Comparison of ENCODE assay signal across 21 cellular contexts in the genomic region with DNA sequence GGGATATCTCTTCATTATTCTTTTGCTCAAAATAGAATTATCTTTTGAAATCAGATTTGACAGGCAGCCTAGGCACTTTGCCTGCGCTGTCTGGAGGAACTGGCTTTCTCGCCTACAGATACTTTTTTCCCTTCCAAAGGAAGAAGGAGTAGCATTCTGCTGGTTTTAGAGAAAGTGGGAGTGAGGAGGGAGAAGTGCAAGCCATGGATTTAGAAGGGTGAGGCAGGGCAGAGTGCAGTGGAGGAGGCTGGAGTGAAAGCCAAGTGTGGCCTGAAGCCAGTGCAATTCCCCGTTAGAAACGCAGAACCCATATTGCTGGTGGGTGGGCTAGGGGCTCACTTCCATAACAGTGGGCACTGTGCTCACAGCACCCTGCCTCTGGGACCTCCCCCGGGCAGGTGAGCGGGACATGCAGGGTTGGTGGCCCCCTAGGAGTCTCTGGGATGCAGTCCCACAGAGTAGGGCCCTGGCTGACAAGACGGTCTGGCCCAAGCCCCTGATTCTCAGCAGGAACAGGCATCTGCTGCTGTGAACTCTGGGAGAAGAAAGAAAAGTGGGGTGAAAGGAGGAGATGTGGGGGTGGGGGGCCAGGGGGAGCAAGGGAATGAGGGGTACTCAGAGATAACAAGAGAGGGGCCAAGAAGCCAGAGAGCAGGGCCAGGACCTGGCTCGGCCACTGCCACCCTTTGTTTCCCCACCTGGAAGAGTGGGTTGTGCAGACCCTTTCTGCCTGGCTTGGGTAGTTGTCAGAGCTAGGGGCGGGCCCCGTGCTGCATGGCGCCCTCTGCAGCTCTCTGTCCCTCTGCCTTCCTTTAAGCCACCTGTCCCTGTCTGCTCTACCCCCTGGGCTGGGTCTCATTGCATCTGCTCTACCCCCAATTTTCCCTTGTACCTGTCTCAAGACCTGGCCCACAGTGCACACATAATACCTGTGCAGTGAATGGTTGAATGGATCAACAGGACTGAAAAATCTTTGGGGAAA.
DNase-seq lines count a peak whose midpoint lies in the region; ATAC-seq and TF ChIP-seq lines count a peak whose summit lies in the region.
"Had no signal": no experiment of that assay in that cellular context is flagged by ENCODE, and none has a peak within 500 bp of the region (broad histone marks: within the 10 kb centered on the region; RNA-seq: fewer than 3 reads in every experiment).

No MANE protein-coding gene starts in this region.

- no peaks in the 10 kb centered on the region for H3K36me3 ChIP-seq in right atrium auricular region
- H3K36me3 ChIP-seq in endodermal cell (ENCODE audit: control insufficient read depth, insufficient read depth, low read length) = no peaks in the 10 kb centered on the region
- no peaks in the 10 kb centered on the region for H3K36me3 ChIP-seq in upper lobe of right lung
- H3K36me3 ChIP-seq: heart right ventricle, left ventricle myocardium inferior had no signal

- H3K27ac Mint-ChIP-seq in endodermal cell = no peak overlapping the region
- H3K27ac Mint-ChIP-seq in type B pancreatic cell = no peak overlapping the region
- H3K27ac Mint-ChIP-seq: activated naive CD8-positive, alpha-beta T cell treated with anti-CD3 and anti-CD28 coated beads, Interleukin-2, amount 10 ng/mL, durations not matched to agents 7 days and 5 days; immature natural killer cell; nephron progenitor cell had no signal

- no peak overlapping the region for H3K27ac ChIP-seq in right atrium auricular region
- H3K27ac ChIP-seq in endodermal cell (ENCODE audit: low read depth, low read length) = no peak overlapping the region
- H3K27ac ChIP-seq in upper lobe of right lung = no peak overlapping the region
- H3K27ac ChIP-seq: heart right ventricle, left ventricle myocardium inferior had no signal

- intact Hi-C loops in Right ventricle myocardium inferior (cut with DNase I) (no loop called here), upper lobe of right lung (cut with DNase I) (no loop called here)

- WGBS in endodermal cell (ENCODE audit: insufficient coverage in 1 of 2, insufficient read length in 1 of 2), 2 experiments = 86 to 93% methylated on average over 6 to 11 of the region's 11 CpGs

- H3K4me1 ChIP-seq in right atrium auricular region = peaks cover 0 to 19% of the 10 kb centered on the region in 2 donors
- no peaks in the 10 kb centered on the region for H3K4me1 ChIP-seq in endodermal cell (ENCODE audit: control insufficient read depth, insufficient read depth, low read length)
- H3K4me1 ChIP-seq in upper lobe of right lung = no peaks in the 10 kb centered on the region

- no peak overlapping the region for H3K9ac ChIP-seq in endodermal cell (ENCODE audit: extremely low read depth, low read length, poor library complexity, severe bottlenecking)

- ATAC-seq in Right ventricle myocardium inferior (no peak), upper lobe of right lung (no peak)
- ATAC-seq: GM12878 had no signal

- H3K4me3 Mint-ChIP-seq in endodermal cell (no peak overlapping the region), type B pancreatic cell (no peak overlapping the region)
- H3K4me3 Mint-ChIP-seq: activated naive CD8-positive, alpha-beta T cell treated with anti-CD3 and anti-CD28 coated beads, Interleukin-2, amount 10 ng/mL, durations not matched to agents 7 days and 5 days; immature natural killer cell; nephron progenitor cell had no signal

- peaks cover 15% of the 10 kb centered on the region for H3K4me1 Mint-ChIP-seq in endodermal cell
- H3K4me1 Mint-ChIP-seq in type B pancreatic cell (ENCODE audit: unreplicated experiment) = peaks cover 14% of the 10 kb centered on the region
- H3K4me1 Mint-ChIP-seq: activated naive CD8-positive, alpha-beta T cell treated with anti-CD3 and anti-CD28 coated beads, Interleukin-2, amount 10 ng/mL, durations not matched to agents 7 days and 5 days; immature natural killer cell had no signal

- TF ChIP-seq CTCF in right atrium auricular region (IDR thresholded peaks at IDR 0.05) (no peak), endodermal cell (conservative IDR thresholded peaks at IDR 0.05) (peak; percentile 54), upper lobe of right lung (IDR thresholded peaks at IDR 0.05) (no peak), type B pancreatic cell (conservative IDR thresholded peaks at IDR 0.05) (no peak)

- DNase-seq in right atrium auricular region (ENCODE audit: low spot score) = peak; percentile 42
- DNase-seq in Right ventricle myocardium inferior (ENCODE audit: missing footprints) = no peak
- no peak for DNase-seq in endodermal cell
- DNase-seq in mucosa of gallbladder (ENCODE audit: low spot score) = peak; percentile 8
- peak; percentile 31 for DNase-seq in upper lobe of right lung
- DNase-seq in type B pancreatic cell (ENCODE audit: extremely low spot score, unreplicated experiment) = no peak
- DNase-seq in DMS79 (lab: John Stamatoyannopoulos, UW) = no peak
- no peak for DNase-seq in SK-N-DZ (ENCODE audit: low spot score)
- DNase-seq: activated naive CD8-positive, alpha-beta T cell treated with anti-CD3 and anti-CD28 coated beads, Interleukin-2, amount 10 ng/mL, durations not matched to agents 7 days and 5 days; foreskin fibroblast; heart right ventricle; immature natural killer cell; IMR-90; left ventricle myocardium inferior; NCI-H1105 treated with DMSO at 0.1 percent for 48 hours; NCI-H2081; NCI-H226; NCI-H748 treated with DMSO at 0.1 percent for 48 hours; nephron progenitor cell; T-helper 9 cell had no signal

- peaks cover 6% of the 10 kb centered on the region for H3K27me3 Mint-ChIP-seq in endodermal cell (ENCODE audit: insufficient read depth)
- H3K27me3 Mint-ChIP-seq in type B pancreatic cell = peaks cover 9% of the 10 kb centered on the region

- H3K4me3 ChIP-seq in right atrium auricular region (no peak overlapping the region), endodermal cell (ENCODE audit: low read length) (no peak overlapping the region), upper lobe of right lung (no peak overlapping the region)
- H3K4me3 ChIP-seq: GM12878, heart right ventricle, left ventricle myocardium inferior had no signal

- H3K36me3 Mint-ChIP-seq in endodermal cell (ENCODE audit: low read depth) (no peaks in the 10 kb centered on the region), type B pancreatic cell (no peaks in the 10 kb centered on the region)
- H3K36me3 Mint-ChIP-seq: activated naive CD8-positive, alpha-beta T cell treated with anti-CD3 and anti-CD28 coated beads, Interleukin-2, amount 10 ng/mL, durations not matched to agents 7 days and 5 days; immature natural killer cell had no signal

- no peaks in the 10 kb centered on the region for H3K27me3 ChIP-seq in right atrium auricular region
- H3K27me3 ChIP-seq in endodermal cell (ENCODE audit: control insufficient read depth, insufficient read depth, low read length, poor library complexity, severe bottlenecking) = no peaks in the 10 kb centered on the region
- H3K27me3 ChIP-seq in upper lobe of right lung = no peaks in the 10 kb centered on the region

- H3K9me3 ChIP-seq in right atrium auricular region (no peaks in the 10 kb centered on the region), endodermal cell (ENCODE audit: control insufficient read depth, low read length) (no peaks in the 10 kb centered on the region), upper lobe of right lung (no peaks in the 10 kb centered on the region)
- H3K9me3 ChIP-seq: heart right ventricle, left ventricle myocardium inferior had no signal

- peaks cover 2% of the 10 kb centered on the region for H3K9me3 Mint-ChIP-seq in endodermal cell
- H3K9me3 Mint-ChIP-seq in type B pancreatic cell = peaks cover 5% of the 10 kb centered on the region
- H3K9me3 Mint-ChIP-seq: activated naive CD8-positive, alpha-beta T cell treated with anti-CD3 and anti-CD28 coated beads, Interleukin-2, amount 10 ng/mL, durations not matched to agents 7 days and 5 days; immature natural killer cell; nephron progenitor cell had no signal

Comparison
In these comparisons a context has a peak if more than half of its experiments do, and no peak if none do; other contexts are left out.
1. DNase-seq: peak in right atrium auricular region (single experiment), mucosa of gallbladder (single experiment) and upper lobe of right lung (single experiment); none in Right ventricle myocardium inferior (single experiment), endodermal cell (single experiment), type B pancreatic cell (single experiment), DMS79 (single experiment) and SK-N-DZ (single experiment).